In the genomic region with DNA sequence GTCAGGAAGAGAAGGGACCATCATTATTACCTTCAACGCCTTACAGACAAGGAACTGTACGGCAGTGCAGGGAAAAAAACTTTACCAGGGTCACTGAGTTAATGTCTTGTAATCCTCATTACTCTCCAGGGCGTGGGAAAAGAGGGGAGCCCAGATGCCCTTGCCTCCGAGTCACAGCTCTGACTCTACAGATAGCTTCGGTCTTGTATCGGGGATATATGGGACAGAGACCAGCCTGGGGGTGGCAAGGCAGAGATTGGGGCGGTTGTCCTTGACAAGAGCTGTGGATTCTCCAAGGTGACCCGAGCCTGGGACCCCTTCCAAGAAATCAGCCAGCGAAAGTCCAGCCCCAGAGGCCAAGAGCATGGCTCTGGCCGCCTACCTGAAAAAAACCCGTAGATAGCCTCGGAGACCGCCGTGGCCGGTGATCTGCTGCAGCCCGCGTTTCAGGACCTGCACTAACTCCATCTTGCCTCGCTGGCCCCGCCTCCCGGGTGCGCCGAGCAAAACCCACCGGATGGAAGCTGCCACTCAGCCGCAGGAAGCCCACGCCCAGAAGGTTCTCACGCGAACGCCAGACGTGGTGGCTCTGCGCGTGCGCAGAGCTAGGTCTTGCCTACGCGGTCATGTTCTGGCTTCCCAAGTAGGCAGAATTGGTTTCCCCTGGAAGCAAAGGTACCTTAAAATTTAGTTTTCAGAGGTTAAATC, we compare ENCODE assay signal across 8 cellular contexts. TPM values are rescaled to one million over a fixed set of nuclear protein-coding genes. Genes with fewer than 3 reads are reported as not detected.
A peak's percentile ranks its signal among the peaks of the same experiment; 100 is the strongest.
DNase-seq lines count a peak whose midpoint lies in the region; ATAC-seq and TF ChIP-seq lines count a peak whose summit lies in the region.

A gene (minus strand): TSS at position 485 of the 708 bp plus-strand sequence. CDS start 17 bp downstream, at position 468.

- peak; percentile 99 for ATAC-seq in HG02763 (IDR thresholded peaks at IDR 0.05; ENCODE audit: unreplicated experiment)
- ATAC-seq in heart left ventricle = peak; percentile 99 to 100 (median 100)

- TF ChIP-seq POLR2A in heart left ventricle (IDR thresholded peaks at IDR 0.05) = peak; percentile 50 to 87

- peak within 1 kb of the TSS; percentile 97 for H3K4me3 Mint-ChIP-seq in type B pancreatic cell

- peaks cover 13% of the 10 kb centered on the region for H3K9me3 Mint-ChIP-seq in type B pancreatic cell

- no peaks in the 10 kb centered on the region for H3K27me3 Mint-ChIP-seq in type B pancreatic cell

- H3K4me3 ChIP-seq in GM12865 (ENCODE audit: low read depth, low read length) (peak within 1 kb of the TSS; percentile 84), adipocyte (ENCODE audit: low read length) (peak within 1 kb of the TSS; percentile 89), heart left ventricle (peak within 1 kb of the TSS; percentile 58 to 95 (median 84))

- peaks cover 4% of the 10 kb centered on the region for H3K9me3 ChIP-seq in adipocyte (ENCODE audit: control insufficient read depth, low read length)
- peaks cover 0 to 20% (median 9%) of the 10 kb centered on the region in 12 donors for H3K9me3 ChIP-seq in heart left ventricle

- 0 to 1% (median 0%) methylated on average over 30 to 34 of the region's 34 CpGs for WGBS in heart left ventricle, 4 donors

- peak; percentile 98 for DNase-seq in GM12865 (ENCODE audit: low read depth)
- peak; percentile 91 for DNase-seq in NCI-H1417 treated with DMSO at 0.1 percent for 48 hours (lab: John Stamatoyannopoulos, UW)
- DNase-seq in SW480 (ENCODE audit: low spot score) = peak; percentile 93
- peak; percentile 99 for DNase-seq in adipocyte (ENCODE audit: low read depth)
- DNase-seq in heart left ventricle = peak; percentile 95 to 98 (median 97)
- peak; percentile 95 for DNase-seq in pons (ENCODE audit: low spot score)
- peak; percentile 96 for DNase-seq in type B pancreatic cell (ENCODE audit: extremely low spot score, unreplicated experiment)

- peaks cover 20% of the 10 kb centered on the region for H3K36me3 Mint-ChIP-seq in type B pancreatic cell

- H3K9ac ChIP-seq in adipocyte (ENCODE audit: low read length) = peak within 1 kb of the TSS; percentile 90

- H3K27me3 ChIP-seq in adipocyte (replicated peaks; ENCODE audit: control insufficient read depth, insufficient read depth, low read length) (no peaks in the 10 kb centered on the region), heart left ventricle (no peaks in the 10 kb centered on the region)

- H3K4me1 ChIP-seq in adipocyte (ENCODE audit: control insufficient read depth, insufficient read depth, low read length) (peaks cover 10% of the 10 kb centered on the region), heart left ventricle (peaks cover 0 to 52% (median 27%) of the 10 kb centered on the region in 12 donors)

- intact Hi-C loops in heart left ventricle (cut with DNase I) = no loop called here

- H3K27ac ChIP-seq in heart left ventricle = peak within 1 kb of the TSS; percentile 86 to 97 (median 92)

- H3K4me1 Mint-ChIP-seq in type B pancreatic cell (ENCODE audit: unreplicated experiment) = peaks cover 22% of the 10 kb centered on the region

- peaks cover 15% of the 10 kb centered on the region for H3K36me3 ChIP-seq in adipocyte (ENCODE audit: control insufficient read depth, insufficient read depth, low read length, severe bottlenecking)
- peaks cover 0 to 25% (median 18%) of the 10 kb centered on the region in 9 donors for H3K36me3 ChIP-seq in heart left ventricle

- no peak for TF ChIP-seq CTCF in GM12865 (IDR thresholded peaks at IDR 0.05; ENCODE audit: insufficient read depth, low read depth, low read length, missing control alignments)
- peak in 3 of 12 donors; percentile 4 to 16 (median 12) for TF ChIP-seq CTCF in heart left ventricle (IDR thresholded peaks at IDR 0.05)
- TF ChIP-seq CTCF in type B pancreatic cell (conservative IDR thresholded peaks at IDR 0.05) = no peak

- peak within 1 kb of the TSS; percentile 94 for H3K27ac Mint-ChIP-seq in type B pancreatic cell

RNA-seq across cellular contexts. Expression of the gene that starts here (rescaled TPM):
- total RNA-seq in heart left ventricle = 100 to 1,000 TPM; 195 to 638 (median 351) TPM
- 100 to 1,000 TPM; 550 to 872 TPM for polyA plus RNA-seq in heart left ventricle
- 109 and 114 TPM in 2 replicates for total RNA-seq in type B pancreatic cell (ENCODE audit: low replicate concordance)

Comparison
In these comparisons a context has a peak if more than half of its experiments do, and no peak if none do; other contexts are left out.
1. Peak in every context shown above with its lines: DNase-seq, ATAC-seq, H3K4me3 ChIP-seq and H3K27ac ChIP-seq.